Comparison of ENCODE assay signal across 11 cellular contexts in genomic region chr7:129095258-129095657, GRCh38. TPM values are rescaled to one million over a fixed set of nuclear protein-coding genes. Genes with fewer than 3 reads are reported as not detected.
DNase-seq lines count a peak whose midpoint lies in the region; ATAC-seq, FAIRE-seq and TF ChIP-seq lines count a peak whose summit lies in the region.
"Had no signal": no experiment of that assay in that cellular context is flagged by ENCODE, and none has a peak within 500 bp of the region (broad histone marks: within the 10 kb centered on the region; RNA-seq: fewer than 3 reads in every experiment).

No MANE protein-coding gene starts in this region.

- TF ChIP-seq CTCF in HFFc6 (IDR thresholded peaks at IDR 0.05) = no peak

- H3K27ac Mint-ChIP-seq in dendritic cell treated with granulocyte-macrophage colony-stimulating factor and Interleukin-4, amounts not matched to agents 40 ng/mL and 50 ng/mL, for 4 days = peak overlapping the region; percentile 43
- H3K27ac Mint-ChIP-seq in HFFc6 = no peak overlapping the region

- no peaks in the 10 kb centered on the region for H3K27me3 Mint-ChIP-seq in dendritic cell treated with granulocyte-macrophage colony-stimulating factor and Interleukin-4, amounts not matched to agents 40 ng/mL and 50 ng/mL, for 4 days
- peaks cover 18% of the 10 kb centered on the region for H3K27me3 Mint-ChIP-seq in HFFc6 (ENCODE audit: insufficient read depth)

- peak; percentile 56 for ATAC-seq in GM21360 (IDR thresholded peaks at IDR 0.05; ENCODE audit: unreplicated experiment)
- peak; percentile 52 for ATAC-seq in HG03439 (IDR thresholded peaks at IDR 0.05; ENCODE audit: unreplicated experiment)

- no peaks in the 10 kb centered on the region for H3K9me3 Mint-ChIP-seq in dendritic cell treated with granulocyte-macrophage colony-stimulating factor and Interleukin-4, amounts not matched to agents 40 ng/mL and 50 ng/mL, for 4 days
- H3K9me3 Mint-ChIP-seq in HFFc6 = no peaks in the 10 kb centered on the region

- H3K36me3 Mint-ChIP-seq in dendritic cell treated with granulocyte-macrophage colony-stimulating factor and Interleukin-4, amounts not matched to agents 40 ng/mL and 50 ng/mL, for 4 days (ENCODE audit: low read depth) = no peaks in the 10 kb centered on the region
- no peaks in the 10 kb centered on the region for H3K36me3 Mint-ChIP-seq in HFFc6 (ENCODE audit: low read depth)

- peak; percentile 97 for FAIRE-seq in GM18507 (lab: Jason Lieb, UNC)
- FAIRE-seq: TTC549 had no signal

- intact Hi-C loops in dendritic cell treated with granulocyte-macrophage colony-stimulating factor and Interleukin-4, amounts not matched to agents 40 ng/mL and 50 ng/mL, for 4 days (cut with micrococcal nuclease) = loop anchor here (10.0 kb wide), 1 partner anchor 90 kb away; no protein-coding TSS in a partner anchor
- intact Hi-C loops in head of caudate nucleus (cut with DNase I) = loop anchor here (10.0 kb wide), 1 partner anchor 190 kb away; no protein-coding TSS in a partner anchor

- DNase-seq in GM18507 (ENCODE audit: extremely low spot score, insufficient read length, low read depth) (no peak), UCSD-AML1 (lab: John Stamatoyannopoulos, UW; ENCODE audit: unreplicated experiment) (no peak), head of caudate nucleus (no peak), NCI-H2081 treated with DMSO at 0.1 percent for 48 hours (lab: John Stamatoyannopoulos, UW) (no peak), HFFc6 (no peak)
- DNase-seq: colonic mucosa; stimulated activated CD4-positive, alpha-beta T cell treated with anti-CD3 and anti-CD28 coated beads, Interleukin-2, amount 100 ng/mL, for 48 hours had no signal

- no peak overlapping the region for H3K4me3 Mint-ChIP-seq in dendritic cell treated with granulocyte-macrophage colony-stimulating factor and Interleukin-4, amounts not matched to agents 40 ng/mL and 50 ng/mL, for 4 days
- no peak overlapping the region for H3K4me3 Mint-ChIP-seq in HFFc6

- peaks cover 22% of the 10 kb centered on the region for H3K4me1 Mint-ChIP-seq in dendritic cell treated with granulocyte-macrophage colony-stimulating factor and Interleukin-4, amounts not matched to agents 40 ng/mL and 50 ng/mL, for 4 days (ENCODE audit: low read depth)
- peaks cover 6% of the 10 kb centered on the region; the same call in 1 of the 2 replicates for H3K4me1 Mint-ChIP-seq in HFFc6 (ENCODE audit: low read depth)

RNA-seq across cellular contexts. Expression of gene TNPO3, which starts 40.3 kb away (rescaled TPM):
- 10 to 100 TPM; 38.5 to 52.5 (median 45.0) TPM for total RNA-seq in HFFc6 (2021; fragmentation: NEBNext Ultra II Directional; extraction: Animal tissue kit (Norgen Biotek cat#: 25700))

RNA-seq across cellular contexts. Expression of gene TSPAN33, which starts 49.2 kb away (rescaled TPM):
- under 1 TPM in 5 of 6 experiments, not detected in 1; 0.12 to 0.30 (median 0.19) TPM for total RNA-seq in HFFc6 (2021; fragmentation: NEBNext Ultra II Directional; extraction: Animal tissue kit (Norgen Biotek cat#: 25700))
